17 cellular contexts compared by ENCODE assay signal in the genomic region with DNA sequence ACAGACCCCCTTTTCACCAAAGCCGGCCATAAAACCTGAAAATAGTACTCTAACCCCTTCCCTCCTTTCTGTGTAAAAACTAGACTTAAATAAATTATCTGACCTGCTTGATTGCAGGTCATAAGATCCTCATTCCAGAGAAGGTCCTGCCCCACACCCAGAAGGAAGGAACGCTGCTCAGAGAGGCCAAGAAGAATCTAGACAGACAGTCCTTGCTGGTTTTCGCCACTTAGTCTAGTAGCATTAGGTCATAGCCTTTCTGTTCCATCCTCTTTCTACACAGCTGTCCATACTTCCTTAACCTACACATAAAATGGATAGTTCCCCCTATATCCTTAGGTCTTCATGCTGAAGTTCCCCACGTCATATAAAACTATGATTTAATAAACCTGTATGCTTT.
DNase-seq lines count a peak whose midpoint lies in the region; ATAC-seq, FAIRE-seq and TF ChIP-seq lines count a peak whose summit lies in the region.
"Had no signal": no experiment of that assay in that cellular context is flagged by ENCODE, and none has a peak within 500 bp of the region (broad histone marks: within the 10 kb centered on the region; RNA-seq: fewer than 3 reads in every experiment).

No MANE protein-coding gene starts in this region.

- H3K9me3 Mint-ChIP-seq in HFFc6 (no peaks in the 10 kb centered on the region; the same call in 1 of the 2 replicates), astrocyte (ENCODE audit: unreplicated experiment) (peaks cover 4% of the 10 kb centered on the region)
- peaks cover 4% of the 10 kb centered on the region for H3K9me3 Mint-ChIP-seq in activated T-helper 17 cell treated with anti-CD3 and anti-CD28 coated beads, Interleukin-2, amount 50 U/mL, for 72 hours

- H3K27ac Mint-ChIP-seq in HFFc6 (peak overlapping the region; percentile 30; the same call in 1 of the 2 replicates), astrocyte (ENCODE audit: unreplicated experiment) (peak overlapping the region; percentile 83)
- no peak overlapping the region for H3K27ac Mint-ChIP-seq in activated T-helper 17 cell treated with anti-CD3 and anti-CD28 coated beads, Interleukin-2, amount 50 U/mL, for 72 hours
- H3K27ac Mint-ChIP-seq: CD4-positive, CD25-positive, alpha-beta regulatory T cell; GM23338 had no signal

- H3K9me3 ChIP-seq in astrocyte (ENCODE audit: insufficient read depth, low read depth, low read length) = no peaks in the 10 kb centered on the region
- H3K9me3 ChIP-seq in lower lobe of right lung = no peaks in the 10 kb centered on the region
- no peaks in the 10 kb centered on the region for H3K9me3 ChIP-seq in upper lobe of right lung
- H3K9me3 ChIP-seq: SK-N-SH had no signal

- H3K4me1 ChIP-seq in astrocyte (ENCODE audit: insufficient read depth, low read length) = peaks cover 15% of the 10 kb centered on the region
- no peaks in the 10 kb centered on the region for H3K4me1 ChIP-seq in lower lobe of right lung
- no peaks in the 10 kb centered on the region for H3K4me1 ChIP-seq in upper lobe of right lung

- H3K4me3 Mint-ChIP-seq in HFFc6 = no peak overlapping the region
- H3K4me3 Mint-ChIP-seq in astrocyte (ENCODE audit: unreplicated experiment) = no peak overlapping the region
- no peak overlapping the region for H3K4me3 Mint-ChIP-seq in activated T-helper 17 cell treated with anti-CD3 and anti-CD28 coated beads, Interleukin-2, amount 50 U/mL, for 72 hours
- H3K4me3 Mint-ChIP-seq: CD4-positive, CD25-positive, alpha-beta regulatory T cell; GM23338 had no signal

- peaks cover 65% of the 10 kb centered on the region for H3K4me1 Mint-ChIP-seq in HFFc6 (ENCODE audit: low read depth)
- H3K4me1 Mint-ChIP-seq in astrocyte (ENCODE audit: low read depth, unreplicated experiment) = peaks cover 40% of the 10 kb centered on the region
- H3K4me1 Mint-ChIP-seq in activated T-helper 17 cell treated with anti-CD3 and anti-CD28 coated beads, Interleukin-2, amount 50 U/mL, for 72 hours = no peaks in the 10 kb centered on the region
- H3K4me1 Mint-ChIP-seq: CD4-positive, CD25-positive, alpha-beta regulatory T cell had no signal

- H3K79me2 ChIP-seq in astrocyte (ENCODE audit: insufficient read depth, low read length) = no peaks in the 10 kb centered on the region

- H3K9ac ChIP-seq in astrocyte (ENCODE audit: low read length) = no peak overlapping the region

- no peak overlapping the region for H2AFZ ChIP-seq in astrocyte (ENCODE audit: low read depth, low read length)

- H3K4me3 ChIP-seq in astrocyte (ENCODE audit: insufficient read depth, low read depth, low read length) (no peak overlapping the region), lower lobe of right lung (no peak overlapping the region), upper lobe of right lung (no peak overlapping the region)
- H3K4me3 ChIP-seq: GM23338 had no signal

- H3K36me3 Mint-ChIP-seq in HFFc6 (ENCODE audit: low read depth) = peaks cover 9% of the 10 kb centered on the region
- no peaks in the 10 kb centered on the region for H3K36me3 Mint-ChIP-seq in astrocyte (ENCODE audit: low read depth, unreplicated experiment)
- no peaks in the 10 kb centered on the region for H3K36me3 Mint-ChIP-seq in activated T-helper 17 cell treated with anti-CD3 and anti-CD28 coated beads, Interleukin-2, amount 50 U/mL, for 72 hours (ENCODE audit: low read depth)
- H3K36me3 Mint-ChIP-seq: CD4-positive, CD25-positive, alpha-beta regulatory T cell had no signal

- no peaks in the 10 kb centered on the region for H3K27me3 ChIP-seq in astrocyte (ENCODE audit: insufficient read depth, low read length)
- H3K27me3 ChIP-seq in lower lobe of right lung (ENCODE audit: low read depth) = no peaks in the 10 kb centered on the region
- H3K27me3 ChIP-seq in upper lobe of right lung = no peaks in the 10 kb centered on the region

- TF ChIP-seq CTCF in HFFc6 (IDR thresholded peaks at IDR 0.05) = no peak
- TF ChIP-seq CTCF in astrocyte (IDR thresholded peaks at IDR 0.05; ENCODE audit: insufficient read depth, low read depth, low read length) = no peak
- TF ChIP-seq CTCF in lower lobe of right lung (IDR thresholded peaks at IDR 0.05) = no peak
- no peak for TF ChIP-seq CTCF in upper lobe of right lung (IDR thresholded peaks at IDR 0.05)

- H3K27ac ChIP-seq in astrocyte (ENCODE audit: low read depth, low read length) (no peak overlapping the region), lower lobe of right lung (no peak overlapping the region), upper lobe of right lung (no peak overlapping the region)

- no peak overlapping the region for H3K4me2 ChIP-seq in astrocyte (ENCODE audit: low read length)
- H3K4me2 ChIP-seq: GM23338, SK-N-SH had no signal

- H4K20me1 ChIP-seq in astrocyte (ENCODE audit: insufficient read depth, low read length) = no peaks in the 10 kb centered on the region

- H3K27me3 Mint-ChIP-seq in HFFc6 (ENCODE audit: insufficient read depth) (peaks cover 1% of the 10 kb centered on the region; the same call in 1 of the 2 replicates), astrocyte (ENCODE audit: low read depth, unreplicated experiment) (no peaks in the 10 kb centered on the region)
- peaks cover 10% of the 10 kb centered on the region for H3K27me3 Mint-ChIP-seq in activated T-helper 17 cell treated with anti-CD3 and anti-CD28 coated beads, Interleukin-2, amount 50 U/mL, for 72 hours
- H3K27me3 Mint-ChIP-seq: CD4-positive, CD25-positive, alpha-beta regulatory T cell had no signal

- no peak for FAIRE-seq in astrocyte (lab: Jason Lieb, UNC)
- FAIRE-seq: G401.6 had no signal

- ATAC-seq in lower lobe of right lung = peak; percentile 54
- ATAC-seq in upper lobe of right lung = peak; percentile 53
- no peak for ATAC-seq in activated T-helper 17 cell treated with anti-CD3 and anti-CD28 coated beads, Interleukin-2, amount 50 U/mL, for 72 hours (replicated peaks)
- ATAC-seq: HCT116 had no signal

- intact Hi-C loops in lower lobe of right lung (cut with DNase I) (no loop called here), upper lobe of right lung (cut with DNase I) (no loop called here)

- H3K36me3 ChIP-seq in astrocyte (ENCODE audit: insufficient read depth, low read length) (no peaks in the 10 kb centered on the region), lower lobe of right lung (no peaks in the 10 kb centered on the region), upper lobe of right lung (no peaks in the 10 kb centered on the region)

- DNase-seq in HFFc6 = no peak
- DNase-seq in astrocyte (ENCODE audit: low read depth) = no peak
- DNase-seq in lower lobe of right lung = no peak
- no peak for DNase-seq in upper lobe of right lung
- no peak for DNase-seq in iPS-NIHi11 (ENCODE audit: low spot score)
- no peak for DNase-seq in glomerular visceral epithelial cell (ENCODE audit: extremely low spot score)
- DNase-seq: CD4-positive, CD25-positive, alpha-beta regulatory T cell; DMS79 treated with DMSO at 0.1 percent for 48 hours; KBM-7; NCI-H1436 treated with DMSO at 0.1 percent for 48 hours; NCI-H2029 treated with DMSO at 0.1 percent for 48 hours; NCI-H774; SK-N-SH had no signal
